In genomic region chr17:62126292-62126691, GRCh38 we compare ENCODE assay signal across 14 cellular contexts.
"Had no signal": no experiment of that assay in that cellular context is flagged by ENCODE, and none has a peak within 500 bp of the region (broad histone marks: within the 10 kb centered on the region; RNA-seq: fewer than 3 reads in every experiment).

No MANE protein-coding gene starts in this region.

- H3K4me3 ChIP-seq: pancreas, thoracic aorta, upper lobe of right lung had no signal

- ATAC-seq: activated CD4-positive, CD25-positive, alpha-beta regulatory T cell treated with anti-CD3 and anti-CD28 coated beads, Interleukin-2, amount 50 U/mL, for 24 hours; activated T-helper 17 cell treated with anti-CD3 and anti-CD28 coated beads, Interleukin-2, amount 50 U/mL, for 72 hours; foreskin keratinocyte; naive thymus-derived CD8-positive, alpha-beta T cell; pancreas; stimulated activated effector memory CD8-positive, alpha-beta T cell treated with anti-CD3 and anti-CD28 coated beads, Interleukin-12 subunit alpha, Interleukin-12 subunit beta, amount 100 ng/mL, for 72 hours; upper lobe of right lung had no signal

- DNase-seq: activated naive CD4-positive, alpha-beta T cell treated with Interleukin-2 at 50 U/mL for 16 hours; effector memory CD4-positive, alpha-beta T cell; foreskin keratinocyte; glutamatergic neuron; mesenchymal stem cell; naive thymus-derived CD8-positive, alpha-beta T cell; pancreas; stimulated activated CD4-positive, alpha-beta T cell treated with anti-CD3 and anti-CD28 coated beads, Interleukin-12 subunit alpha, Interleukin-12 subunit beta, amount 100 ng/mL, for 4 hours; stimulated activated CD4-positive, alpha-beta T cell treated with anti-CD3 and anti-CD28 coated beads, Interleukin-2, amount 100 ng/mL, for 24 hours; upper lobe of right lung had no signal
